In the genomic region with DNA sequence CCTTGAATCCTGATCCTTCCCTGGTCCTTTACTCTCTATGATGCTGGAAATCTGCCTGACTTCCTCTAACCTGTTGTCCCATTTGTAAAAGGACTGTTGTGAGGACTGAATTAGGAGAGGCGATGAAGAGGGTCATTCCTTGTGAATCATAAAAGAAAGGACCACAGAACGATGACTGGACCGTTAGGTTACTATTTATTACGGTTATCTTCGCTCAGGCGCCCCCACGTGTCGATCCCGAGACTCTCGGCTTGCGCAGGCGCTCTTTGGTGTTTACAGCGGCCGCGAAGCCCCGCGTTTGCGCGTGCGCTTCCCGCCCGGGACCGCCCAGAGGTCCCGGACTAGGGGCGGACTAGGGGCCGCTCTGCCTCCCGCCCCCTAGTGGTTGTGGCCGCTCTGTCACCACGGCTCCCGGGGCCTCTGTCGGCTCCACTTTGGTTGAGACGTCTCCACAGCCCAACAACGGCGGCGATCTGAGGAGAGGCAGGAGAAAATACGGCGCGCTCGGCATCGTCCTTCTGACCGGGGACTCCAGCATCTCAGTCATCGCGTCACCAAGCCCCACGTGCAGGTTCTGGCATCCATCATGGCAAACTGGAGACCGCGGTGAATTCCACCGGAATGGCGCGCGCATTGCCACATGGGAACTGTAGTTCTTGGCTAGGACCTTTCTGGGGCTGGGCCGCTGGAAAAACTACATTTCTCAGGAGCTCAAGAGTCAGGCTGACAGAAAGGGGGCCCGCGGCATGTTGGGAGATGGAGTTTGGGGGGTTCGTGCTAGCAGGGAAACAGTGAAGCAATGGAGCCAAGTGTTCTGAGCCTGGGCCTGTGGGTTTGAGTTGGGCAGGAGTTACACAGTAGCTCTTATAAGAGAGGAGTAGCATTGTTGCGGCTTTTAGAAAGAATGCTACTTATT, we compare ENCODE assay signal across 8 cellular contexts. TPM values are rescaled to one million over a fixed set of nuclear protein-coding genes. Genes with fewer than 3 reads are reported as not detected.
A peak's percentile ranks its signal among the peaks of the same experiment; 100 is the strongest.
DNase-seq lines count a peak whose midpoint lies in the region; ATAC-seq and TF ChIP-seq lines count a peak whose summit lies in the region.

A gene with protein sequence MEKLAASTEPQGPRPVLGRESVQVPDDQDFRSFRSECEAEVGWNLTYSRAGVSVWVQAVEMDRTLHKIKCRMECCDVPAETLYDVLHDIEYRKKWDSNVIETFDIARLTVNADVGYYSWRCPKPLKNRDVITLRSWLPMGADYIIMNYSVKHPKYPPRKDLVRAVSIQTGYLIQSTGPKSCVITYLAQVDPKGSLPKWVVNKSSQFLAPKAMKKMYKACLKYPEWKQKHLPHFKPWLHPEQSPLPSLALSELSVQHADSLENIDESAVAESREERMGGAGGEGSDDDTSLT (minus strand): TSS at position 596 of the 916 bp plus-strand sequence. CDS start 12,866 bp downstream, outside the sequence.

- peak; percentile 61; the same call in 1 of the 2 replicates for TF ChIP-seq RAD21 in IMR-90 (IDR thresholded peaks at IDR 0.05; ENCODE audit: low read length)

- H2BK20ac ChIP-seq in IMR-90 (ENCODE audit: low read depth, low read length), result peak within 1 kb of the TSS; percentile 88

- in situ Hi-C loops in IMR-90 (cut with MboI; ENCODE audit: low sequenced_read_pairs), result loop anchor here (5.0 kb wide), 1 partner anchor 71 kb away; no protein-coding TSS in a partner anchor

- intact Hi-C loops in IMR-90 (cut with micrococcal nuclease), result loop anchor here (1.0 kb wide), 1 partner anchor 68 kb away; no protein-coding TSS in a partner anchor
- intact Hi-C loops in OCI-LY7 (cut with micrococcal nuclease; ENCODE audit: unreplicated experiment), result loop anchor here (1.0 to 2.0 kb wide), 3 partner anchors 19 to 68 kb away; partner anchors contain the start of gene ARAP1

- H3K36me3 ChIP-seq in IMR-90 (ENCODE audit: control insufficient read depth, insufficient read depth, low read length) (no peaks in the 10 kb centered on the region), OCI-LY7 (ENCODE audit: insufficient read depth, low read length) (no peaks in the 10 kb centered on the region)

- H4K20me1 ChIP-seq in IMR-90 (ENCODE audit: insufficient read depth, low read length) (peaks cover 6% of the 10 kb centered on the region; the same call in 1 of the 2 replicates), OCI-LY7 (ENCODE audit: insufficient read depth, low read length) (no peaks in the 10 kb centered on the region)

- H2BK15ac ChIP-seq in IMR-90 (ENCODE audit: low read depth, low read length), result peak within 1 kb of the TSS; percentile 86; the same call in 2 of the 3 replicates

- H3K27ac ChIP-seq in IMR-90 (ENCODE audit: insufficient read depth, low read length), result peak within 1 kb of the TSS; percentile 82
- peak within 1 kb of the TSS; percentile 68 for H3K27ac ChIP-seq in OCI-LY7 (ENCODE audit: low read depth, low read length, poor library complexity, severe bottlenecking)

- CTCF ChIA-PET in IMR-90 (lab: Yijun Ruan, JAX), result interaction anchor here (0.6 to 2.3 kb wide), 13 partner anchors 18 to 384 kb away, joined by 3 to 15 read pairs (median 3); no protein-coding TSS in a partner anchor
- CTCF ChIA-PET in OCI-LY7 (lab: Charles Lee; ENCODE audit: unreplicated experiment), result interaction anchor here (0.6 to 2.1 kb wide), 13 partner anchors 22 to 571 kb away, joined by 3 to 18 read pairs (median 5); no protein-coding TSS in a partner anchor

- BruUV-seq in IMR-90 (replicated peaks; lab: Mats Ljungman, UMichigan) (no TSS peak), OCI-LY7 (replicated peaks; lab: Mats Ljungman, UMichigan) (TSS peak; percentile 73)

- no peaks in the 10 kb centered on the region for H3K27me3 ChIP-seq in IMR-90 (ENCODE audit: control insufficient read depth, insufficient read depth, low read length)

- peak within 1 kb of the TSS; percentile 96 for H3K4ac ChIP-seq in IMR-90 (ENCODE audit: low read depth, low read length)

- peak within 1 kb of the TSS; percentile 97 for H2AK9ac ChIP-seq in IMR-90 (replicated peaks; ENCODE audit: low read depth, low read length, poor library complexity)

- ATAC-seq in GM21526 (IDR thresholded peaks at IDR 0.05; ENCODE audit: low FRiP score, unreplicated experiment), result peak; percentile 84
- peak; percentile 97 for ATAC-seq in IMR-90 (ENCODE audit: low read depth)

- peak within 1 kb of the TSS; percentile 92 for H3K23ac ChIP-seq in IMR-90 (ENCODE audit: low read depth, low read length)

- peak within 1 kb of the TSS; percentile 63 for H3K9ac ChIP-seq in IMR-90 (ENCODE audit: low read depth, low read length)

- peak within 1 kb of the TSS; percentile 61; the same call in 1 of the 2 replicates for H2AK5ac ChIP-seq in IMR-90 (ENCODE audit: low read depth, low read length)

- peak within 1 kb of the TSS; percentile 96 for H2BK120ac ChIP-seq in IMR-90 (ENCODE audit: low read depth, low read length)

- TF ChIP-seq CTCF in IMR-90 (conservative IDR thresholded peaks at IDR 0.05; ENCODE audit: low read depth, low read length), result peak; percentile 88
- TF ChIP-seq CTCF in OCI-LY7 (conservative IDR thresholded peaks at IDR 0.05; ENCODE audit: low read length), result peak; percentile 99

- no peak; the same call in 1 of the 2 replicates for TF ChIP-seq POLR2A in IMR-90 (IDR thresholded peaks at IDR 0.05; ENCODE audit: low read depth, low read length)

- peaks cover 0 to 12% of the 10 kb centered on the region in 2 experiments; a peak in 1 of 4 replicates for H3K79me1 ChIP-seq in IMR-90 (ENCODE audit: low read depth in 1 of 2, low read length in 2 of 2)

- WGBS in IMR-90 (ENCODE audit: extremely low coverage in 2 of 2, insufficient read length in 1 of 2), 2 experiments, result 0% methylated on average over 15 of the region's 55 CpGs; no CpG with 5 or more reads in 1 of the 2 experiments

- peak within 1 kb of the TSS; percentile 96 for H3K14ac ChIP-seq in IMR-90 (replicated peaks; ENCODE audit: low read depth, low read length)

- peak within 1 kb of the TSS; percentile 99 for H2AFZ ChIP-seq in IMR-90 (replicated peaks; ENCODE audit: low read length, poor library complexity)
- H2AFZ ChIP-seq in OCI-LY7 (ENCODE audit: low read length), result peak within 1 kb of the TSS; percentile 93

- peak within 1 kb of the TSS; percentile 86 for H2BK5ac ChIP-seq in IMR-90 (ENCODE audit: low read depth, low read length, poor library complexity, severe bottlenecking)

- H4K91ac ChIP-seq in IMR-90 (ENCODE audit: insufficient read depth, low read depth, low read length), result peak within 1 kb of the TSS; percentile 97

- no peaks in the 10 kb centered on the region for H3K9me2 ChIP-seq in OCI-LY7 (ENCODE audit: insufficient read depth, low read length)

- peak within 1 kb of the TSS; percentile 20 to 97 for H4K8ac ChIP-seq in IMR-90 (ENCODE audit: low read depth in 2 of 2, low read length in 2 of 2)

- POLR2A ChIA-PET in IMR-90 (lab: Charles Lee; ENCODE audit: unreplicated experiment) (interaction anchor here (0.6 to 0.7 kb wide), 4 partner anchors 18 to 334 kb away, joined by 3 to 14 read pairs (median 4); no protein-coding TSS in a partner anchor), OCI-LY7 (lab: Charles Lee) (interaction anchor here (0.5 to 2.2 kb wide), 16 partner anchors 9 to 377 kb away, joined by 3 to 13 read pairs (median 4); partner anchors contain the start of gene FCHSD2)

- H3K4me1 ChIP-seq in IMR-90 (ENCODE audit: control insufficient read depth, insufficient read depth, low read length) (peaks cover 15% of the 10 kb centered on the region), OCI-LY7 (ENCODE audit: insufficient read depth, low read length, poor library complexity, severe bottlenecking) (peaks cover 31% of the 10 kb centered on the region)

- H3K4me2 ChIP-seq in IMR-90 (ENCODE audit: low read depth, low read length), result peak within 1 kb of the TSS; percentile 84
- H3K4me2 ChIP-seq in OCI-LY7 (ENCODE audit: low read length), result peak within 1 kb of the TSS; percentile 79

- DNase-seq in DMS114 treated with DMSO at 0.1 percent for 48 hours (lab: John Stamatoyannopoulos, UW; ENCODE audit: unreplicated experiment) (peak; percentile 87), IMR-90 (peak; percentile 94), OCI-LY7 (ENCODE audit: low spot score) (peak; percentile 98), activated T-cell treated with anti-CD3 and anti-CD28 coated beads for 24 hours (ENCODE audit: low read depth) (peak; percentile 91), epidermal melanocyte (ENCODE audit: insufficient read length, low spot score) (peak; percentile 95), middle frontal gyrus (ENCODE audit: extremely low spot score, low spot score) (peak; percentile 96)
- peak; percentile 83 to 88 for DNase-seq in stimulated activated CD8-positive, alpha-beta memory T cell treated with anti-CD3 and anti-CD28 coated beads, Interleukin-4, amount 100 ng/mL, for 1 hour (ENCODE audit: low read depth in 2 of 2, low spot score in 1 of 2)

- peak within 1 kb of the TSS; percentile 71 for H3K56ac ChIP-seq in IMR-90 (ENCODE audit: extremely low read depth, insufficient read depth, low read length)

- dilution Hi-C loops in IMR-90 (cut with HindIII; ENCODE audit: low sequenced_read_pairs, unreplicated experiment), result no loop called here

- H4K5ac ChIP-seq in IMR-90 (ENCODE audit: low read depth, low read length), result peak within 1 kb of the TSS; percentile 84

- H3K4me3 ChIP-seq in IMR-90 (ENCODE audit: insufficient read depth, low read depth, low read length), result peak within 1 kb of the TSS; percentile 68
- peak within 1 kb of the TSS; percentile 70 for H3K4me3 ChIP-seq in OCI-LY7 (ENCODE audit: low read depth, low read length, poor library complexity, severe bottlenecking)

- peak within 1 kb of the TSS; percentile 72 for H3K18ac ChIP-seq in IMR-90 (ENCODE audit: low read depth, low read length)

- no peaks in the 10 kb centered on the region for H3K79me2 ChIP-seq in OCI-LY7 (ENCODE audit: insufficient read depth, low read depth, low read length)

- peaks cover 17% of the 10 kb centered on the region for H3K9me1 ChIP-seq in IMR-90 (ENCODE audit: insufficient read depth, low read length)

- H3K9me3 ChIP-seq in IMR-90 (ENCODE audit: control insufficient read depth, insufficient read depth, low read length) (no peaks in the 10 kb centered on the region), OCI-LY7 (ENCODE audit: low read length) (no peaks in the 10 kb centered on the region)

TF ChIP-seq in IMR-90, 13 proteins besides CTCF, POLR2A, EP300 and RAD21 (continues in another document):
- TF ChIP-seq CHD1 (IDR thresholded peaks at IDR 0.05; ENCODE audit: low read depth, low read length) (no peak), NFE2L2 (IDR thresholded peaks at IDR 0.05; ENCODE audit: low read depth, low read length) (0 out of 2 replicates have a peak, but pooled peaks have one; percentile 22), MXI1 (IDR thresholded peaks at IDR 0.05; ENCODE audit: borderline replicate concordance, low read depth, low read length) (peak; percentile 37), MAZ (IDR thresholded peaks at IDR 0.05; ENCODE audit: borderline replicate concordance, low read depth, low read length) (peak; percentile 71; the same call in 1 of the 2 replicates), BHLHE40 (IDR thresholded peaks at IDR 0.05; ENCODE audit: low read depth, low read length) (peak; percentile 91)

RNA-seq across cellular contexts. Expression of the gene that starts here (rescaled TPM):
- total RNA-seq in IMR-90 (2012; rRNA removed), result 22.2 and 23.8 TPM in 2 replicates
- polyA plus RNA-seq in IMR-90 (2012; rRNA removed), result 32.9 and 37.4 TPM in 2 replicates
- polyA plus RNA-seq in IMR-90 (2012; cell fraction: cytosol; rRNA removed), result 51.8 and 54.8 TPM in 2 replicates
- polyA plus RNA-seq in IMR-90 (2012; cell fraction: nucleus; rRNA removed; ENCODE audit: low replicate concordance), result 18.7 and 29.9 TPM in 2 replicates
- 8.1 and 12.9 TPM in 2 replicates for total RNA-seq in OCI-LY7 (2014; rRNA removed; shearing (Covaris generic))
- 10.4 and 12.1 TPM in 2 replicates for total RNA-seq in OCI-LY7 (2022)

Comparison
In these comparisons a context has a peak if more than half of its experiments do, and no peak if none do; other contexts are left out.
1. Peak in every context shown above with its lines: DNase-seq, ATAC-seq, H3K4me3 ChIP-seq and H3K27ac ChIP-seq.